ENCODE assay signal across 11 cellular contexts in genomic region chr2:37588316-37588777, GRCh38.
DNase-seq lines count a peak whose midpoint lies in the region; ATAC-seq, FAIRE-seq and TF ChIP-seq lines count a peak whose summit lies in the region.
"Had no signal": no experiment of that assay in that cellular context is flagged by ENCODE, and none has a peak within 500 bp of the region (broad histone marks: within the 10 kb centered on the region; RNA-seq: fewer than 3 reads in every experiment).

No MANE protein-coding gene starts in this region.

- DNase-seq in GM12891 (ENCODE audit: insufficient read length, low spot score) (no peak), M059J (ENCODE audit: low read depth) (peak; percentile 71), astrocyte (ENCODE audit: low read depth) (peak; percentile 63), pancreas (peak in 1 of 6 donors; percentile 37), SIG-M5 (lab: John Stamatoyannopoulos, UW) (no peak), hepatic stellate cell (ENCODE audit: low spot score) (no peak)
- DNase-seq: activated gamma-delta T cell treated with Interleukin-2 at 50 U/mL for 16 hours, naive B cell, T-helper 9 cell had no signal

- no peaks in the 10 kb centered on the region for H3K79me2 ChIP-seq in astrocyte (ENCODE audit: insufficient read depth, low read length)

- no peak overlapping the region for H3K9ac ChIP-seq in astrocyte (ENCODE audit: low read length)

- H3K4me1 Mint-ChIP-seq in astrocyte (ENCODE audit: low read depth, unreplicated experiment), result peaks cover 72% of the 10 kb centered on the region

- H4K20me1 ChIP-seq in astrocyte (ENCODE audit: insufficient read depth, low read length), result no peaks in the 10 kb centered on the region

- H3K27me3 ChIP-seq in astrocyte (ENCODE audit: insufficient read depth, low read length), result no peaks in the 10 kb centered on the region
- H3K27me3 ChIP-seq in pancreas, result no peaks in the 10 kb centered on the region

- no peak overlapping the region for H2AFZ ChIP-seq in astrocyte (ENCODE audit: low read depth, low read length)

- peak overlapping the region; percentile 83 for H3K27ac Mint-ChIP-seq in astrocyte (ENCODE audit: unreplicated experiment)

- H3K4me1 ChIP-seq in astrocyte (ENCODE audit: insufficient read depth, low read length) (peaks cover 73% of the 10 kb centered on the region), pancreas (peaks cover 15 to 52% (median 46%) of the 10 kb centered on the region in 3 donors)

- 27 to 35% methylated on average over 6 of the region's 6 CpGs for WGBS in pancreas, 2 donors

- intact Hi-C loops in pancreas (cut with DNase I), result no loop called here

- H3K4me3 ChIP-seq in astrocyte (ENCODE audit: insufficient read depth, low read depth, low read length) (no peak overlapping the region), pancreas (no peak overlapping the region)

- H3K4me2 ChIP-seq in astrocyte (ENCODE audit: low read length), result peak overlapping the region; percentile 2

- TF ChIP-seq CTCF in astrocyte (IDR thresholded peaks at IDR 0.05; ENCODE audit: insufficient read depth, low read depth, low read length) (no peak), pancreas (IDR thresholded peaks at IDR 0.05) (no peak)

- no peaks in the 10 kb centered on the region for H3K27me3 Mint-ChIP-seq in astrocyte (ENCODE audit: low read depth, unreplicated experiment)

- TF ChIP-seq POLR2A in GM12891 (IDR thresholded peaks at IDR 0.05; ENCODE audit: low read depth, low read length), result no peak

- H3K9me3 Mint-ChIP-seq in astrocyte (ENCODE audit: unreplicated experiment), result no peaks in the 10 kb centered on the region

- H3K9me3 ChIP-seq in astrocyte (ENCODE audit: insufficient read depth, low read depth, low read length), result no peaks in the 10 kb centered on the region
- H3K9me3 ChIP-seq in pancreas, result no peaks in the 10 kb centered on the region

- H3K36me3 Mint-ChIP-seq in astrocyte (ENCODE audit: low read depth, unreplicated experiment), result no peaks in the 10 kb centered on the region
- H3K36me3 Mint-ChIP-seq: naive B cell had no signal

- H3K36me3 ChIP-seq in astrocyte (ENCODE audit: insufficient read depth, low read length) (no peaks in the 10 kb centered on the region), pancreas (no peaks in the 10 kb centered on the region)

- H3K4me3 Mint-ChIP-seq in astrocyte (ENCODE audit: unreplicated experiment), result no peak overlapping the region
- H3K4me3 Mint-ChIP-seq: naive B cell had no signal

- H3K27ac ChIP-seq in astrocyte (ENCODE audit: low read depth, low read length) (peak overlapping the region; percentile 55), pancreas (peak overlapping the region in 1 of 4 donors; percentile 5)

- ATAC-seq in pancreas (peak; percentile 35 to 45 (median 39)), HG03139 (IDR thresholded peaks at IDR 0.05; ENCODE audit: unreplicated experiment) (no peak)

- FAIRE-seq in GM12891 (lab: Jason Lieb, UNC) (peak; percentile 79), astrocyte (lab: Jason Lieb, UNC) (no peak), pancreas (lab: Jason Lieb, UNC) (no peak)
- FAIRE-seq: G401.6 had no signal

TF ChIP-seq in GM12891, 5 proteins besides CTCF, POLR2A, EP300 and RAD21:
- TF ChIP-seq TAF1 (IDR thresholded peaks at IDR 0.05; ENCODE audit: low read depth, low read length), result no peak
- TF ChIP-seq POU2F2 (IDR thresholded peaks at IDR 0.05; ENCODE audit: low read depth, low read length), result no peak
- TF ChIP-seq POLR2AphosphoS5 (IDR thresholded peaks at IDR 0.05; ENCODE audit: low read depth, low read length), result no peak
- no peak for TF ChIP-seq PAX5 (IDR thresholded peaks at IDR 0.05; ENCODE audit: insufficient read depth, low read length, severe bottlenecking)
- TF ChIP-seq SPI1 (IDR thresholded peaks at IDR 0.05; ENCODE audit: low read depth, low read length), result no peak

Comparison
In these comparisons a context has a peak if more than half of its experiments do, and no peak if none do; other contexts are left out.
1. DNase-seq: peak in M059J (single experiment) and astrocyte (single experiment); none in GM12891 (single experiment), SIG-M5 (single experiment) and hepatic stellate cell (single experiment).